In genomic region chr6:151036211-151036721, GRCh38 we compare ENCODE assay signal across 8 cellular contexts.
DNase-seq lines count a peak whose midpoint lies in the region; ATAC-seq and TF ChIP-seq lines count a peak whose summit lies in the region.
"Not testable (repeated sequence)": the region's sequence is repeated elsewhere in the genome, so short reads cannot be mapped to it uniquely, and the experiment has no call there.

No MANE protein-coding gene starts in this region.

- TF ChIP-seq CTCF in CD14-positive monocyte (IDR thresholded peaks at IDR 0.05); RWPE2 (IDR thresholded peaks at IDR 0.05; ENCODE audit: poor library complexity, severe bottlenecking); osteoblast (IDR thresholded peaks at IDR 0.05; ENCODE audit: extremely low read depth, low read depth, low read length); tibial nerve (IDR thresholded peaks at IDR 0.05): not testable (repeated sequence)

- not testable (repeated sequence) for H3K4me3 ChIP-seq in RWPE2 (ENCODE audit: severe bottlenecking); esophagus (ENCODE audit: low read depth in 1 of 2, low read length in 2 of 2); osteoblast (ENCODE audit: insufficient read depth, low read length); tibial nerve

- H3K9me3 ChIP-seq in RWPE2 (ENCODE audit: severe bottlenecking); esophagus (ENCODE audit: control insufficient read depth in 2 of 2, insufficient read depth in 1 of 2, low read depth in 1 of 2, low read length in 1 of 2); osteoblast (ENCODE audit: low read depth, low read length); tibial nerve: not testable (repeated sequence)

- H3K27me3 ChIP-seq in RWPE2 (ENCODE audit: insufficient read depth, poor library complexity, severe bottlenecking); esophagus (ENCODE audit: control insufficient read depth in 1 of 2, insufficient read depth in 2 of 2, low read length in 2 of 2); osteoblast (ENCODE audit: insufficient read depth, low read length); tibial nerve: not testable (repeated sequence)

- peak in 1 of 2 donors; percentile 7 for TF ChIP-seq POLR2A in tibial nerve (IDR thresholded peaks at IDR 0.05)

- not testable (repeated sequence) for H3K27me3 Mint-ChIP-seq in CD14-positive monocyte (ENCODE audit: low read depth in 3 of 3)

- 30 to 36% methylated on average over 3 of the region's 3 CpGs for WGBS in esophagus, 2 donors
- WGBS in tibial nerve, 2 donors = 16 to 25% methylated on average over 3 of the region's 3 CpGs

- intact Hi-C loops in CD14-positive monocyte (cut with micrococcal nuclease) = loop anchor here in 1 of 2 donors (10.0 kb wide), 1 partner anchor 359 kb away; the partner anchor contains the start of gene ZBTB2

- not testable (repeated sequence) for H3K9me3 Mint-ChIP-seq in CD14-positive monocyte

- DNase-seq in CD14-positive monocyte (ENCODE audit: low spot score); RWPE2 (ENCODE audit: low spot score); osteoblast (ENCODE audit: insufficient read length, low spot score, missing footprints); tibial nerve (ENCODE audit: low spot score in 2 of 2): not testable (repeated sequence)
- DNase-seq in HS-27A (ENCODE audit: low read depth) = peak; percentile 60
- DNase-seq in astrocyte of the hippocampus (ENCODE audit: low read depth, low spot score) = peak; percentile 91
- DNase-seq in islet precursor cell = peak; percentile 64

- H3K4me2 ChIP-seq in osteoblast (ENCODE audit: insufficient read depth, low read length) = not testable (repeated sequence)

- H4K20me1 ChIP-seq in osteoblast (ENCODE audit: insufficient read depth, low read length) = not testable (repeated sequence)

- H3K36me3 ChIP-seq in RWPE2 (ENCODE audit: low read depth) = peaks cover 21% of the 10 kb centered on the region
- H3K36me3 ChIP-seq in esophagus (ENCODE audit: control insufficient read depth in 2 of 2, insufficient read depth in 2 of 2, low read length in 1 of 2); tibial nerve: not testable (repeated sequence)
- H3K36me3 ChIP-seq in osteoblast (ENCODE audit: insufficient read depth, low read length) = peaks cover 26% of the 10 kb centered on the region

- peaks cover 10 to 17% of the 10 kb centered on the region in 2 donors for H3K36me3 Mint-ChIP-seq in CD14-positive monocyte

- not testable (repeated sequence) for H3K79me2 ChIP-seq in osteoblast (ENCODE audit: insufficient read depth, low read length)

- H3K27ac ChIP-seq in RWPE2 (ENCODE audit: poor library complexity, severe bottlenecking) (peak overlapping the region; percentile 90), esophagus (ENCODE audit: low read depth in 2 of 2, low read length in 1 of 2) (peak overlapping the region; percentile 63 to 71), osteoblast (ENCODE audit: low read depth, low read length) (peak overlapping the region; percentile 85), tibial nerve (peak overlapping the region; percentile 51 to 87 (median 69))

- peak overlapping the region; percentile 54 to 94 (median 83) for H3K27ac Mint-ChIP-seq in CD14-positive monocyte

- peaks cover 32% of the 10 kb centered on the region for H3K4me1 ChIP-seq in RWPE2 (ENCODE audit: insufficient read depth, poor library complexity, severe bottlenecking)
- H3K4me1 ChIP-seq in esophagus (ENCODE audit: control insufficient read depth in 2 of 2, insufficient read depth in 2 of 2, low read length in 1 of 2) = not testable (repeated sequence)
- peaks cover 25% of the 10 kb centered on the region for H3K4me1 ChIP-seq in osteoblast (ENCODE audit: insufficient read depth, low read length)
- H3K4me1 ChIP-seq in tibial nerve = peaks cover 0 to 35% (median 17%) of the 10 kb centered on the region in 4 donors

- not testable (repeated sequence) for ATAC-seq in RWPE2 (ENCODE audit: low read depth)

- not testable (repeated sequence) for H2AFZ ChIP-seq in osteoblast (ENCODE audit: low read length)

- H3K4me3 Mint-ChIP-seq in CD14-positive monocyte = not testable (repeated sequence)

- H3K4me1 Mint-ChIP-seq in CD14-positive monocyte = peaks cover 33% of the 10 kb centered on the region

- peak; percentile 91 to 97 for TF ChIP-seq EP300 in tibial nerve (IDR thresholded peaks at IDR 0.05)
